8 cellular contexts compared by ENCODE assay signal in the genomic region with DNA sequence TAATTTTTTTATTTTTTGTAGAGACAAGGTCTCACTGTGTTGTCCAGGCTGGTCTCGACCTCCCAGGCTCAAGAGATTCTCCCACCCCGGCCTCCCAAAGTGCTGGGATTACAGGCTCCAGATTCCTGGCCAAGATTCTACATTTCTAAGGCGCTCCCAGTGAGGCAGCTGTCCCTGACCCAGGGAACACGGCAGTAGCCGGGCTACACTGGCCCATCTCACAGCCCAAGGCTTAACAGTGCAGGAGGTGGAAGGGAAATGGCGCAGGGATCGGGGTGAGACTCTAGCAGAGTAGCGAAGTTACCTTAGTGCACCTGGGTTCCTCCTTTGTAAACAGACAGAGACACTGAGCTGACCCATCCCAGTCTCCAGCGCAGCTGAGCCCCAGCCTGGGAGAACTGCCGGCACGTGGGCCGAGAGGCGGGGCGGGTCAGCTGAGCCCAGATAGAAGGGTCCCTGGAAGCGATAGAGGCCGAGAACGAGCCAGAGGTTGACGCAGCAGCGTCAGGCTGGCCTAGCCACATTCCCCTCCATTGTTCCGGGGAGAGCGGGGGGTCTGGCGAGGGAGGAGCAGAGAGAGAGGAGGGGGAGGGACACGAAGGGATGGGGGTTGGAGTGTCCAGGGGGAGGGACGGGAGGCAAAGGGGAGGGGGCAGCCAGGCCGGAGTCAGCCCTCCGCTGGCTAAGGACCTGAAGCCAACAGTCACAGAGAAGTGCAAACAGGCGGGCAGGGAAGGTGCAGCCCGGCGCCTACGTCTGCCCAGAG. TPM values are rescaled to one million over a fixed set of nuclear protein-coding genes. Genes with fewer than 3 reads are reported as not detected.
DNase-seq lines count a peak whose midpoint lies in the region; ATAC-seq, FAIRE-seq and TF ChIP-seq lines count a peak whose summit lies in the region.

No MANE protein-coding gene starts in this region.

- H3K4me3 ChIP-seq in astrocyte (ENCODE audit: insufficient read depth, low read depth, low read length) = peak overlapping the region; percentile 75
- peak overlapping the region; percentile 56 to 94 (median 84) for H3K4me3 ChIP-seq in spleen

- no peak for FAIRE-seq in astrocyte (lab: Jason Lieb, UNC)

- no peaks in the 10 kb centered on the region for H3K27me3 Mint-ChIP-seq in astrocyte (ENCODE audit: low read depth, unreplicated experiment)

- no peak for ATAC-seq in GM18868 (IDR thresholded peaks at IDR 0.05; ENCODE audit: unreplicated experiment)

- H3K4me2 ChIP-seq in astrocyte (ENCODE audit: low read length) = peak overlapping the region; percentile 98

- DNase-seq in NCI-H1417 (lab: John Stamatoyannopoulos, UW) (peak; percentile 4 to 68 (median 42)), NCI-H1417 treated with DMSO at 0.1 percent for 48 hours (lab: John Stamatoyannopoulos, UW) (no peak), astrocyte (ENCODE audit: low read depth) (no peak), iPS-NIHi11 (ENCODE audit: low spot score) (peak; percentile 79), spleen (no peak), ACHN (no peak), NCI-H774 (lab: John Stamatoyannopoulos, UW) (no peak)

- peak overlapping the region; percentile 94 for H3K4me3 Mint-ChIP-seq in astrocyte (ENCODE audit: unreplicated experiment)

- 64 to 71% (median 69%) methylated on average over 21 to 30 of the region's 30 CpGs for WGBS in spleen, 5 donors

- in situ Hi-C loops in ACHN (cut with HindIII; ENCODE audit: low pct_ligation_motif_present, low pct_unique_long_range_greater_than_20kb, low sequenced_read_pairs) = no loop called here

- intact Hi-C loops in spleen (cut with DNase I; ENCODE audit: low total_unique reads) = loop anchor here (5.0 kb wide), 2 partner anchors 69 to 189 kb away; partner anchors contain the start of genes PMM2 and TMEM186

- peaks cover 36% of the 10 kb centered on the region for H3K4me1 Mint-ChIP-seq in astrocyte (ENCODE audit: low read depth, unreplicated experiment)

- H3K4me1 ChIP-seq in astrocyte (ENCODE audit: insufficient read depth, low read length) = peaks cover 50% of the 10 kb centered on the region
- peaks cover 33 to 93% (median 86%) of the 10 kb centered on the region in 6 donors for H3K4me1 ChIP-seq in spleen

- no peaks in the 10 kb centered on the region for H3K9me3 Mint-ChIP-seq in astrocyte (ENCODE audit: unreplicated experiment)

- peak overlapping the region; percentile 83 for H3K27ac Mint-ChIP-seq in astrocyte (ENCODE audit: unreplicated experiment)

- peaks cover 3% of the 10 kb centered on the region for H3K36me3 Mint-ChIP-seq in astrocyte (ENCODE audit: low read depth, unreplicated experiment)

- H3K27ac ChIP-seq in astrocyte (ENCODE audit: low read depth, low read length) = no peak overlapping the region
- peak overlapping the region; percentile 27 to 94 (median 91) for H3K27ac ChIP-seq in spleen

- H3K27me3 ChIP-seq in astrocyte (ENCODE audit: insufficient read depth, low read length) (no peaks in the 10 kb centered on the region), spleen (replicated peaks in 1 of 7) (no peaks in the 10 kb centered on the region)

- no peaks in the 10 kb centered on the region for H3K9me3 ChIP-seq in astrocyte (ENCODE audit: insufficient read depth, low read depth, low read length)
- H3K9me3 ChIP-seq in spleen = no peaks in the 10 kb centered on the region

- no peak overlapping the region for H2AFZ ChIP-seq in astrocyte (ENCODE audit: low read depth, low read length)

- peaks cover 62% of the 10 kb centered on the region for H4K20me1 ChIP-seq in astrocyte (ENCODE audit: insufficient read depth, low read length)

- TF ChIP-seq CTCF in astrocyte (IDR thresholded peaks at IDR 0.05; ENCODE audit: insufficient read depth, low read depth, low read length) (no peak), spleen (IDR thresholded peaks at IDR 0.05 in 8 of 11, conservative IDR thresholded peaks at IDR 0.05 in 3 of 11) (no peak)

- H3K79me2 ChIP-seq in astrocyte (ENCODE audit: insufficient read depth, low read length) = peaks cover 65% of the 10 kb centered on the region

- H3K36me3 ChIP-seq in astrocyte (ENCODE audit: insufficient read depth, low read length) (no peaks in the 10 kb centered on the region), spleen (no peaks in the 10 kb centered on the region)

- H3K9ac ChIP-seq in astrocyte (ENCODE audit: low read length) = peak overlapping the region; percentile 85

- TF ChIP-seq POLR2A in spleen (IDR thresholded peaks at IDR 0.05) = no peak

RNA-seq across cellular contexts. Expression of gene CARHSP1, which starts 2.5 kb away (rescaled TPM):
- 51.0 and 61.5 TPM in 2 replicates for total RNA-seq in astrocyte
- total RNA-seq in spleen = 10 to 100 TPM; 45.5 to 75.2 (median 53.2) TPM
- 10 to 100 TPM; 42.6 to 98.0 (median 84.2) TPM for polyA plus RNA-seq in spleen

RNA-seq across cellular contexts. Expression of gene LITAFD, which starts 15.8 kb away (rescaled TPM):
- total RNA-seq in astrocyte = not detected in 2 replicates
- total RNA-seq in spleen = not detected
- not detected for polyA plus RNA-seq in spleen

Comparison
In these comparisons a context has a peak if more than half of its experiments do, and no peak if none do; other contexts are left out.
1. DNase-seq: peak in NCI-H1417 (3 of 3) and iPS-NIHi11 (single experiment); none in NCI-H1417 treated with DMSO at 0.1 percent for 48 hours (single experiment), astrocyte (single experiment), spleen (single experiment), ACHN (single experiment) and NCI-H774 (single experiment).